In the genomic region with DNA sequence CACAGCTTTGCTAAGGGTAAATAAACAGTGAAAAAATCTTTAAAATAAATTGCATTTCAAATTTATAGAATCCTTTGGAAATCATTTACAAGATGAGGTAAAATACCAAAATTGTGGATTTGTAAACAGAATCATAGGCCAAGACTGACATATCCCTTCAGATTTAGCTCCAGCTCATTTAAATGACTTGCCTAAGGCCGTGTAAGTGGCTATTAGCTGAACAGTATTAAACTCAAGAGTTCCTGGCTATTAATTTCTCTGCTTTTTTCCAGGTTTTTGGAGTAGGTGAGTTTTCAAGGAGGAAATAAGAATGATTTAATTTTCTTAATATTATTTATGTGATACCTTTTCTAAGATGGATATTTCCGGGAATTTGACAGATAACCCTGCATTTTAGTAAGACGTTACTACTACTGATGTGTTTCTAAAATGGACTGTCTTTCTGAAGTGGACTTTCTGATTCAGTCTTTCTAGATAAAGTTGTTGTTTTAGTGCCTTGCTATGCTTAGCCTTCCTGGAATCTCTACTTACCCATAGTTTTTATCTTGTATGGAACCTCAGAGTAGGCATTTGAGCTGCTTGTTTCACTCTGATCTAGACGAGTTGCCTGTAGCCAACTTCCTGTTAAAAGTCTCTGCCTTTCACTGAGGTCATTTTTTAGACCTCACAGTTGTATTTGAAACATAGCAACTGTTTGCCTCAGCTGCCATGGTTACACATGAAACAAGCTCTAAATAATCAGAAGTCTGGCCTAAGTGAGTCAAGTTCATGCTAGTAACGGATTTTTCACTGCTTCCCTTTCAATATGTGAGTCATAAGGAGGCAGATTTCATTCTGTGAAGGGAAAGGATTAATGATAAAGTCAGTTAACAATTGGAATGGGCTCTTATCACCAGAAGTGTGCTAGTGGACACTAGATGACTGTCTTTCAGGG, we compare ENCODE assay signal across 8 cellular contexts.
DNase-seq lines count a peak whose midpoint lies in the region; ATAC-seq and TF ChIP-seq lines count a peak whose summit lies in the region.

No MANE protein-coding gene starts in this region.

- intact Hi-C loops in PC-3 (cut with micrococcal nuclease), result loop anchor here (2.0 to 5.0 kb wide), 2 partner anchors 79 to 175 kb away; no protein-coding TSS in a partner anchor
- intact Hi-C loops in ascending aorta (cut with DNase I), result loop anchor here (1.0 to 5.0 kb wide), 3 partner anchors 19 to 46 kb away; no protein-coding TSS in a partner anchor

- peak; percentile 35 for DNase-seq in activated naive CD4-positive, alpha-beta T cell treated with Interleukin-2 at 50 U/mL for 16 hours
- no peak for DNase-seq in activated naive CD4-positive, alpha-beta T cell treated with anti-CD3 and anti-CD28 coated beads, Interleukin-2, amount 50 U/mL, for 16 hours
- peak; percentile 83 for DNase-seq in PC-3
- peak in 1 of 2 donors; percentile 87 for DNase-seq in ascending aorta (ENCODE audit: low spot score in 2 of 2)
- DNase-seq in iPS-NIHi11 (ENCODE audit: low spot score), result peak; percentile 13
- DNase-seq in stimulated activated CD4-positive, alpha-beta T cell treated with anti-CD3 and anti-CD28 coated beads, Interleukin-4, amount 100 ng/mL, for 24 hours, result peak; percentile 51
- DNase-seq in C1 segment of cervical spinal cord (lab: John Stamatoyannopoulos, UW), result no peak

- no peak overlapping the region for H2AFZ ChIP-seq in PC-3 (ENCODE audit: low read length)

- no peak for TF ChIP-seq CTCF in PC-3 (conservative IDR thresholded peaks at IDR 0.05; ENCODE audit: low read depth, low read length)
- no peak for TF ChIP-seq CTCF in ascending aorta (IDR thresholded peaks at IDR 0.05)

- peak overlapping the region; percentile 80 for H3K27ac ChIP-seq in PC-3 (ENCODE audit: low read length)
- H3K27ac ChIP-seq in ascending aorta, result peak overlapping the region; percentile 92 to 93

- H3K4me1 ChIP-seq in PC-3 (ENCODE audit: insufficient read depth, low read length), result peaks cover 14% of the 10 kb centered on the region
- H3K4me1 ChIP-seq in ascending aorta, result peaks cover 15 to 23% of the 10 kb centered on the region in 2 donors

- H3K4me3 ChIP-seq in PC-3 (ENCODE audit: low read length) (no peak overlapping the region), ascending aorta (peak overlapping the region in 1 of 2 donors; percentile 28)

- ATAC-seq in HG02885 (IDR thresholded peaks at IDR 0.05; ENCODE audit: poor library complexity, unreplicated experiment) (peak; percentile 93), PC-3 (peak; percentile 95)

- BruUV-seq in PC-3 (replicated peaks; lab: Mats Ljungman, UMichigan), result TSS peak; percentile 91

- no peaks in the 10 kb centered on the region for H3K79me2 ChIP-seq in PC-3 (ENCODE audit: low read length)

- POLR2A ChIA-PET in PC-3 (lab: Charles Lee; ENCODE audit: unreplicated experiment), result no interaction called here

- no peaks in the 10 kb centered on the region for H3F3A ChIP-seq in PC-3 (ENCODE audit: low read length, unreplicated experiment)

- H3K27me3 ChIP-seq in PC-3 (ENCODE audit: low read length) (no peaks in the 10 kb centered on the region), ascending aorta (no peaks in the 10 kb centered on the region)

- H4K20me1 ChIP-seq in PC-3 (ENCODE audit: low read length), result no peaks in the 10 kb centered on the region

- H3K4me2 ChIP-seq in PC-3 (ENCODE audit: low read length), result peak overlapping the region; percentile 41; the same call in 1 of the 2 replicates

- H3K9me2 ChIP-seq in PC-3 (replicated peaks; ENCODE audit: low read length), result no peaks in the 10 kb centered on the region

- H3K36me3 ChIP-seq in PC-3 (ENCODE audit: low read depth, low read length) (peaks cover 12% of the 10 kb centered on the region), ascending aorta (peaks cover 30 to 47% of the 10 kb centered on the region in 2 donors)

- peak overlapping the region; percentile 42 for H3K9ac ChIP-seq in PC-3 (ENCODE audit: low read length)

- CTCF ChIA-PET in PC-3 (lab: Charles Lee), result no interaction called here

- H3K9me3 ChIP-seq in PC-3 (ENCODE audit: low read length) (no peaks in the 10 kb centered on the region), ascending aorta (no peaks in the 10 kb centered on the region)

Comparison
In these comparisons a context has a peak if more than half of its experiments do, and no peak if none do; other contexts are left out.
1. DNase-seq: peak in activated naive CD4-positive, alpha-beta T cell treated with Interleukin-2 at 50 U/mL for 16 hours (single experiment), PC-3 (single experiment), iPS-NIHi11 (single experiment) and stimulated activated CD4-positive, alpha-beta T cell treated with anti-CD3 and anti-CD28 coated beads, Interleukin-4, amount 100 ng/mL, for 24 hours (single experiment); none in activated naive CD4-positive, alpha-beta T cell treated with anti-CD3 and anti-CD28 coated beads, Interleukin-2, amount 50 U/mL, for 16 hours (single experiment) and C1 segment of cervical spinal cord (0 of 14).